Comparison of ENCODE assay signal across 17 cellular contexts in the genomic region with DNA sequence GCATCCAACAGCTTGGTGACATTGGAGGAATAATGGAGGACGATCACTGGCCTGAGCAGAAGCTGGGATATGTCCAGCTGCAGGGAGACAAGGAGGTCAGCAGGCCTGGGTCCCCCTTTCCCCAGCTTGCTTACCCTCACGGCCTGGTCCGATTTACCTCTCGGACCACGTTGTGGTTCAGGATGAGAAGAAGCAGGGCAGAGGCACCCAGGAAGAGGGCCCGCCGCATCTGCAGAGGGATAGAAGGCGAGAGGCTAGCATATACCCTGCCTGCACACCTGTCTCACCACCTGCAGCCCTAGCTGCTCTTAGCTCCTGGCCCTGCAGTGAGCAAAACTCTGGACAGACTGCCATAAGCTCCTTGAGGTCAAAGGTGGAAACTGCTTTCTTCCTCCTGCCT. TPM values are rescaled to one million over a fixed set of nuclear protein-coding genes. Genes with fewer than 3 reads are reported as not detected.
DNase-seq lines count a peak whose midpoint lies in the region; ATAC-seq, FAIRE-seq and TF ChIP-seq lines count a peak whose summit lies in the region.
"Had no signal": no experiment of that assay in that cellular context is flagged by ENCODE, and none has a peak within 500 bp of the region (broad histone marks: within the 10 kb centered on the region; RNA-seq: fewer than 3 reads in every experiment).

No MANE protein-coding gene starts in this region.

- H3K27me3 Mint-ChIP-seq in natural killer cell treated with Interleukin-12 subunit alpha and Interleukin-12 subunit beta and Interleukin-15 and Interleukin-18, amount 100 ng/mL, for 72 hours = peaks cover 0 to 4% of the 10 kb centered on the region in 2 donors

- H3K36me3 ChIP-seq in BLaER1 = peaks cover 27% of the 10 kb centered on the region; the same call in 1 of the 2 replicates
- H3K36me3 ChIP-seq in HUES6 (ENCODE audit: control insufficient read depth, insufficient read depth, low read length) = peaks cover 27% of the 10 kb centered on the region
- H3K36me3 ChIP-seq in GM12878 (ENCODE audit: control insufficient read depth in 2 of 2, insufficient read depth in 2 of 2, low read length in 1 of 2) = no peaks in the 10 kb centered on the region
- peaks cover 0 to 26% (median 14%) of the 10 kb centered on the region in 4 donors for H3K36me3 ChIP-seq in upper lobe of left lung
- H3K36me3 ChIP-seq: SJCRH30 had no signal

- H3K4me3 ChIP-seq in BLaER1 (no peak overlapping the region), HUES6 (ENCODE audit: low read depth, low read length) (peak overlapping the region; percentile 79; the same call in 1 of the 2 replicates), GM12878 (no peak overlapping the region), upper lobe of left lung (peak overlapping the region in 1 of 4 donors; percentile 73)

- no peaks in the 10 kb centered on the region for H4K20me1 ChIP-seq in BLaER1
- no peaks in the 10 kb centered on the region for H4K20me1 ChIP-seq in GM12878 (ENCODE audit: control insufficient read depth, insufficient read depth)

- intact Hi-C loops in GM12878 (cut with micrococcal nuclease; ENCODE audit: unreplicated experiment) = loop anchor here (2.0 to 5.0 kb wide), 2 partner anchors 123 to 279 kb away; no protein-coding TSS in a partner anchor

- CTCF ChIA-PET in GM12878 (lab: Yijun Ruan, JAX) = interaction anchor here (0.6 to 14.9 kb wide), 10 partner anchors 36 to 1337 kb away, joined by 3 to 436 read pairs (median 3); partner anchors contain the start of gene CASTOR1

- H3K9me3 ChIP-seq in BLaER1 (no peaks in the 10 kb centered on the region), HUES6 (ENCODE audit: control insufficient read depth, insufficient read depth, low read depth, low read length) (peaks cover 11% of the 10 kb centered on the region), GM12878 (replicated peaks; ENCODE audit: control insufficient read depth, insufficient read depth, low read length) (peaks cover under 1% of the 10 kb centered on the region; the same call in 2 of the 3 replicates), upper lobe of left lung (no peaks in the 10 kb centered on the region)
- H3K9me3 ChIP-seq: ascending aorta, spleen had no signal

- no peak overlapping the region for H2AFZ ChIP-seq in GM12878 (ENCODE audit: control insufficient read depth, low read depth, low read length)

- TF ChIP-seq EP300 in GM12878 (IDR thresholded peaks at IDR 0.05; ENCODE audit: borderline replicate concordance in 1 of 2, control insufficient read depth in 1 of 2, low read depth in 2 of 2, low read length in 2 of 2) = no peak
- no peak for TF ChIP-seq EP300 in upper lobe of left lung (IDR thresholded peaks at IDR 0.05)

- in situ Hi-C loops in GM12878 (cut with MboI) = loop anchor here (5.0 kb wide), 1 partner anchor 99 kb away; the partner anchor contains the start of gene CASTOR1
- in situ Hi-C loops in KBM-7 (cut with MboI; ENCODE audit: low pct_unique_long_range_greater_than_20kb, low sequenced_read_pairs) = loop anchor here (25.0 kb wide), 1 partner anchor 274 kb away; no protein-coding TSS in a partner anchor

- DNase-seq in GM12878 (ENCODE audit: low read depth, low spot score) (no peak), GM19239 (ENCODE audit: insufficient read length, low spot score) (no peak), KBM-7 (no peak), upper lobe of left lung (no peak), GM10266 (ENCODE audit: extremely low spot score) (no peak)
- no peak for DNase-seq in natural killer cell treated with Interleukin-12 subunit alpha and Interleukin-12 subunit beta and Interleukin-15 and Interleukin-18, amount 100 ng/mL, for 72 hours (ENCODE audit: low spot score)
- DNase-seq: activated CD4-positive, alpha-beta T cell treated with anti-CD3 and anti-CD28 coated beads, Interleukin-2, amount 50 U/mL, for 48 hours; hippocampal formation; midbrain; NCI-H1092; NCI-H526 treated with DMSO at 0.1 percent for 48 hours; SJCRH30; spleen had no signal

- H3K4me1 Mint-ChIP-seq in natural killer cell treated with Interleukin-12 subunit alpha and Interleukin-12 subunit beta and Interleukin-15 and Interleukin-18, amount 100 ng/mL, for 72 hours (ENCODE audit: low read depth in 2 of 2) = peaks cover under 1 to 3% of the 10 kb centered on the region in 2 donors

- TF ChIP-seq CTCF in GM12878 (IDR thresholded peaks at IDR 0.05 in 2 of 3, conservative IDR thresholded peaks at IDR 0.05 in 1 of 3; ENCODE audit: control insufficient read depth in 2 of 3, extremely low read depth in 1 of 3, insufficient read depth in 1 of 3, low read depth in 3 of 3, low read length in 3 of 3) (no peak), upper lobe of left lung (IDR thresholded peaks at IDR 0.05) (no peak), GM10266 (IDR thresholded peaks at IDR 0.05; ENCODE audit: control insufficient read depth, insufficient read depth, low read depth, missing control alignments) (no peak)

- ATAC-seq in GM12878 = no peak
- ATAC-seq in natural killer cell treated with Interleukin-12 subunit alpha and Interleukin-12 subunit beta and Interleukin-15 and Interleukin-18, amount 100 ng/mL, for 72 hours = no peak
- ATAC-seq in upper lobe of left lung (ENCODE audit: low FRiP score in 2 of 2) = no peak

- H3K9ac ChIP-seq in BLaER1 (no peak overlapping the region), HUES6 (ENCODE audit: low read length) (no peak overlapping the region), GM12878 (ENCODE audit: control insufficient read depth, insufficient read depth, low read length) (no peak overlapping the region)

- no peak for FAIRE-seq in GM12878 (lab: Jason Lieb, UNC)
- no peak for FAIRE-seq in GM19239 (lab: Jason Lieb, UNC)
- FAIRE-seq: endometrium had no signal

- RAD21 ChIA-PET in GM12878 (lab: Charles Lee; ENCODE audit: unreplicated experiment) = interaction anchor here (0.9 to 13.8 kb wide), 4 partner anchors 37 to 278 kb away, joined by 3 to 277 read pairs (median 4); partner anchors contain the start of genes CASTOR1 and TBC1D10A

- H3K27ac ChIP-seq in BLaER1 (no peak overlapping the region), HUES6 (ENCODE audit: low read depth, low read length) (no peak overlapping the region), GM12878 (ENCODE audit: control insufficient read depth, insufficient read depth) (no peak overlapping the region), upper lobe of left lung (no peak overlapping the region)
- H3K27ac ChIP-seq: SJCRH30 had no signal

- H3K27me3 ChIP-seq in BLaER1 (no peaks in the 10 kb centered on the region), HUES6 (ENCODE audit: control insufficient read depth, insufficient read depth, low read length) (no peaks in the 10 kb centered on the region), GM12878 (replicated peaks in 1 of 2; ENCODE audit: control insufficient read depth in 2 of 2, insufficient read depth in 2 of 2, low read length in 1 of 2) (no peaks in the 10 kb centered on the region), upper lobe of left lung (no peaks in the 10 kb centered on the region)
- H3K27me3 ChIP-seq: ascending aorta, SJCRH30, spleen had no signal

- H3K4me1 ChIP-seq in BLaER1 (peaks cover 18% of the 10 kb centered on the region), HUES6 (ENCODE audit: control insufficient read depth, insufficient read depth, low read length) (peaks cover 6% of the 10 kb centered on the region; the same call in 1 of the 2 replicates), GM12878 (ENCODE audit: control insufficient read depth, insufficient read depth, low read length) (peaks cover 4% of the 10 kb centered on the region; the same call in 1 of the 2 replicates), upper lobe of left lung (peaks cover 10 to 17% (median 14%) of the 10 kb centered on the region in 4 donors)
- H3K4me1 ChIP-seq: SJCRH30 had no signal

- WGBS in GM12878 (ENCODE audit: insufficient coverage, insufficient replicate concordance, low lambda C conversion rate, missing lambda C conversion rate) = 92% methylated on average over 8 of the region's 8 CpGs
- 96 to 100% methylated on average over 6 to 8 of the region's 8 CpGs for WGBS in upper lobe of left lung, 2 donors

- H3K4me2 ChIP-seq in BLaER1 (peak overlapping the region; percentile 90), GM12878 (ENCODE audit: control insufficient read depth, insufficient read depth) (no peak overlapping the region)

- H3K36me3 Mint-ChIP-seq in natural killer cell treated with Interleukin-12 subunit alpha and Interleukin-12 subunit beta and Interleukin-15 and Interleukin-18, amount 100 ng/mL, for 72 hours = no peaks in the 10 kb centered on the region

- POLR2A ChIA-PET in GM12878 (lab: Charles Lee) = no interaction called here

- H3K27ac Mint-ChIP-seq in natural killer cell treated with Interleukin-12 subunit alpha and Interleukin-12 subunit beta and Interleukin-15 and Interleukin-18, amount 100 ng/mL, for 72 hours = no peak overlapping the region

- TSS peak; percentile 51 for BruUV-seq in GM12878 (replicated peaks; lab: Mats Ljungman, UMichigan)

- H3K79me2 ChIP-seq in GM12878 (ENCODE audit: control insufficient read depth, insufficient read depth, low read length) = no peaks in the 10 kb centered on the region

- H3K4me3 Mint-ChIP-seq in natural killer cell treated with Interleukin-12 subunit alpha and Interleukin-12 subunit beta and Interleukin-15 and Interleukin-18, amount 100 ng/mL, for 72 hours = peak overlapping the region; percentile 52

- no peaks in the 10 kb centered on the region for H3K9me3 Mint-ChIP-seq in natural killer cell treated with Interleukin-12 subunit alpha and Interleukin-12 subunit beta and Interleukin-15 and Interleukin-18, amount 100 ng/mL, for 72 hours

- SMC1A ChIA-PET in GM12878 (lab: Charles Lee; ENCODE audit: uncharacterized antibody, unreplicated experiment) = interaction anchor here (1.1 to 14.7 kb wide), 3 partner anchors 58 to 122 kb away, joined by 4 to 201 read pairs (median 5); partner anchors contain the start of gene CASTOR1

- TF ChIP-seq POLR2A in GM12878 (IDR thresholded peaks at IDR 0.05; ENCODE audit: low read depth, low read length) = no peak
- TF ChIP-seq POLR2A in upper lobe of left lung (IDR thresholded peaks at IDR 0.05) = no peak

- TF ChIP-seq RAD21 in GM12878 (IDR thresholded peaks at IDR 0.05; ENCODE audit: insufficient read depth, low read depth, low read length) = no peak

RNA-seq across cellular contexts. Expression of gene RNF215, which starts 1.3 kb away (rescaled TPM):
- total RNA-seq in GM12878 (2013; cell fraction: nucleolus; rRNA removed) = 24.3 and 27.1 TPM in 2 replicates
- total RNA-seq in GM12878 (2014; rRNA removed) = 3.7 and 6.6 TPM in 2 replicates
- total RNA-seq in GM12878 (2014; rRNA removed; fragmentation: Illumina TruSeq; extraction: Trizol) = 2.1 and 3.0 TPM in 2 replicates
- 6.9 and 7.6 TPM in 2 replicates for total RNA-seq in GM12878 (2021)
- polyA plus RNA-seq in GM12878 (2011; ENCODE audit: low read depth) = 2.0 TPM
- 2.9 and 3.6 TPM in 2 replicates for polyA plus RNA-seq in GM12878 (2011; rRNA removed)
- 4.0 and 5.1 TPM in 2 replicates for polyA plus RNA-seq in GM12878 (2011; cell fraction: cytosol; rRNA removed)
- polyA plus RNA-seq in GM12878 (2011; cell fraction: nucleus; rRNA removed) = 27.9 and 30.7 TPM in 2 replicates
- 4.7 and 6.3 TPM in 2 replicates for polyA plus RNA-seq in GM12878 (2012)
- polyA plus RNA-seq in GM12878 (2014; fragmentation: Illumina TruSeq; extraction: Trizol) = 0.43 and 1.5 TPM in 2 replicates
- polyA plus RNA-seq in GM12878 (2014; fragmentation: Nextera tagmentation; extraction: Ambion mirVana) = under 1 TPM in 1 of 2 experiments, not detected in 1; 0.31 TPM
- polyA plus RNA-seq in GM12878 (2014; rRNA removed) = 3.4 and 4.7 TPM in 2 replicates
- under 1 TPM; 0.32 to 0.76 TPM for polyA plus RNA-seq in GM12878 (2016; fragmentation: Nextera tagmentation; extraction: Ambion mirVana)
- polyA minus RNA-seq in GM12878 (2011; rRNA and poly(A)+ RNA removed) = 2.8 and 4.9 TPM in 2 replicates
- polyA minus RNA-seq in GM12878 (2011; cell fraction: cytosol; rRNA and poly(A)+ RNA removed) = 1.6 and 1.9 TPM in 2 replicates
- polyA minus RNA-seq in GM12878 (2011; cell fraction: nucleus; rRNA and poly(A)+ RNA removed) = 3.4 and 6.5 TPM in 2 replicates
- 1 to 10 TPM; 5.2 to 7.4 TPM for total RNA-seq in natural killer cell treated with Interleukin-12 subunit alpha and Interleukin-12 subunit beta and Interleukin-15 and Interleukin-18, amount 100 ng/mL, for 72 hours
- 10 to 100 TPM in 5 of 6 donors, 1 to 10 TPM in 1; 9.3 to 30.3 (median 16.5) TPM for total RNA-seq in upper lobe of left lung

RNA-seq across cellular contexts. Expression of gene SEC14L2, which starts 10.9 kb away (rescaled TPM):
- 2.1 and 3.9 TPM in 2 replicates for total RNA-seq in GM12878 (2013; cell fraction: nucleolus; rRNA removed)
- total RNA-seq in GM12878 (2014; rRNA removed) (0.28 and 0.76 TPM in 2 replicates), GM12878 (2014; rRNA removed; fragmentation: Illumina TruSeq; extraction: Trizol) (0.28 and 0.45 TPM in 2 replicates), GM12878 (2021) (0.51 and 1.0 TPM in 2 replicates), upper lobe of left lung (10 to 100 TPM in 2 of 6 donors, 1 to 10 TPM in 4; 5.6 to 12.6 (median 8.4) TPM)
- 0.91 TPM for polyA plus RNA-seq in GM12878 (2011; ENCODE audit: low read depth)
- polyA plus RNA-seq in GM12878 (2011; rRNA removed) (0.75 and 0.99 TPM in 2 replicates), GM12878 (2014; fragmentation: Illumina TruSeq; extraction: Trizol) (0.31 TPM in 1 of 2 replicates, not detected in the other), GM12878 (2014; fragmentation: Nextera tagmentation; extraction: Ambion mirVana) (under 1 TPM; 0.08 to 0.11 TPM), GM12878 (2014; rRNA removed) (0.51 and 0.77 TPM in 2 replicates), GM12878 (2016; fragmentation: Nextera tagmentation; extraction: Ambion mirVana) (1 to 10 TPM; 2.0 to 4.0 TPM)
- polyA plus RNA-seq in GM12878 (2011; cell fraction: cytosol; rRNA removed) = 0.99 and 1.4 TPM in 2 replicates
- polyA plus RNA-seq in GM12878 (2011; cell fraction: nucleus; rRNA removed) = 1.9 and 3.3 TPM in 2 replicates
- 0.68 and 1.2 TPM in 2 replicates for polyA plus RNA-seq in GM12878 (2012)
- 2.5 and 2.8 TPM in 2 replicates for polyA minus RNA-seq in GM12878 (2011; rRNA and poly(A)+ RNA removed)
- 0.52 and 0.67 TPM in 2 replicates for polyA minus RNA-seq in GM12878 (2011; cell fraction: cytosol; rRNA and poly(A)+ RNA removed)
- polyA minus RNA-seq in GM12878 (2011; cell fraction: nucleus; rRNA and poly(A)+ RNA removed) = 2.8 and 2.9 TPM in 2 replicates
- total RNA-seq in natural killer cell treated with Interleukin-12 subunit alpha and Interleukin-12 subunit beta and Interleukin-15 and Interleukin-18, amount 100 ng/mL, for 72 hours = 1 to 10 TPM in 1 of 2 donors, under 1 TPM in 1; 0.40 to 1.3 TPM

RNA-seq across cellular contexts. Expression of gene CCDC157, which starts 29.1 kb away (rescaled TPM):
- 2.2 and 3.5 TPM in 2 replicates for total RNA-seq in GM12878 (2013; cell fraction: nucleolus; rRNA removed)
- total RNA-seq in GM12878 (2014; rRNA removed) (2.0 and 2.7 TPM in 2 replicates), GM12878 (2014; rRNA removed; fragmentation: Illumina TruSeq; extraction: Trizol) (0.37 and 0.72 TPM in 2 replicates), GM12878 (2021) (1.4 and 1.5 TPM in 2 replicates), upper lobe of left lung (10 to 100 TPM in 2 of 6 donors, 1 to 10 TPM in 4; 3.3 to 16.8 (median 7.9) TPM)
- polyA plus RNA-seq in GM12878 (2011; ENCODE audit: low read depth) = 0.54 TPM
- polyA plus RNA-seq in GM12878 (2011; rRNA removed) (0.40 and 1.0 TPM in 2 replicates), GM12878 (2014; fragmentation: Illumina TruSeq; extraction: Trizol) (0.08 and 0.81 TPM in 2 replicates), GM12878 (2014; fragmentation: Nextera tagmentation; extraction: Ambion mirVana) (under 1 TPM; 0.10 to 0.46 TPM), GM12878 (2014; rRNA removed) (2.0 and 2.8 TPM in 2 replicates), GM12878 (2016; fragmentation: Nextera tagmentation; extraction: Ambion mirVana) (1 to 10 TPM; 1.9 to 2.8 TPM)
- polyA plus RNA-seq in GM12878 (2011; cell fraction: cytosol; rRNA removed) = 1.3 and 2.5 TPM in 2 replicates
- 3.6 and 4.0 TPM in 2 replicates for polyA plus RNA-seq in GM12878 (2011; cell fraction: nucleus; rRNA removed)
- 1.1 and 1.2 TPM in 2 replicates for polyA plus RNA-seq in GM12878 (2012)
- 0.93 and 1.0 TPM in 2 replicates for polyA minus RNA-seq in GM12878 (2011; rRNA and poly(A)+ RNA removed)
- polyA minus RNA-seq in GM12878 (2011; cell fraction: cytosol; rRNA and poly(A)+ RNA removed) = 1.7 TPM in 1 of 2 replicates, not detected in the other
- polyA minus RNA-seq in GM12878 (2011; cell fraction: nucleus; rRNA and poly(A)+ RNA removed) = 1.9 and 3.1 TPM in 2 replicates
- 1 to 10 TPM; 3.3 to 6.8 TPM for total RNA-seq in natural killer cell treated with Interleukin-12 subunit alpha and Interleukin-12 subunit beta and Interleukin-15 and Interleukin-18, amount 100 ng/mL, for 72 hours

RNA-seq across cellular contexts. Expression of gene SF3A1, which starts 29.2 kb away (rescaled TPM):
- 108 and 121 TPM in 2 replicates for total RNA-seq in GM12878 (2013; cell fraction: nucleolus; rRNA removed)
- total RNA-seq in GM12878 (2014; rRNA removed) (47.1 and 56.1 TPM in 2 replicates), GM12878 (2014; rRNA removed; fragmentation: Illumina TruSeq; extraction: Trizol) (14.9 and 16.9 TPM in 2 replicates), GM12878 (2021) (222 and 239 TPM in 2 replicates), upper lobe of left lung (100 to 1,000 TPM in 4 of 6 donors, 10 to 100 TPM in 2; 89.1 to 204 (median 138) TPM)
- 32.3 TPM for polyA plus RNA-seq in GM12878 (2011; ENCODE audit: low read depth)
- polyA plus RNA-seq in GM12878 (2011; rRNA removed) (7.8 and 28.1 TPM in 2 replicates), GM12878 (2014; fragmentation: Illumina TruSeq; extraction: Trizol) (44.7 and 78.9 TPM in 2 replicates), GM12878 (2014; fragmentation: Nextera tagmentation; extraction: Ambion mirVana) (10 to 100 TPM; 10.4 to 13.4 TPM), GM12878 (2014; rRNA removed) (35.8 and 63.6 TPM in 2 replicates), GM12878 (2016; fragmentation: Nextera tagmentation; extraction: Ambion mirVana) (100 to 1,000 TPM; 170 to 190 TPM)
- 20.4 and 35.7 TPM in 2 replicates for polyA plus RNA-seq in GM12878 (2011; cell fraction: cytosol; rRNA removed)
- polyA plus RNA-seq in GM12878 (2011; cell fraction: nucleus; rRNA removed) = 51.1 and 94.1 TPM in 2 replicates
- polyA plus RNA-seq in GM12878 (2012) = 64.7 and 99.8 TPM in 2 replicates
- polyA minus RNA-seq in GM12878 (2011; rRNA and poly(A)+ RNA removed) = 50.6 and 52.5 TPM in 2 replicates
- 50.0 and 80.6 TPM in 2 replicates for polyA minus RNA-seq in GM12878 (2011; cell fraction: cytosol; rRNA and poly(A)+ RNA removed)
- 41.3 and 62.6 TPM in 2 replicates for polyA minus RNA-seq in GM12878 (2011; cell fraction: nucleus; rRNA and poly(A)+ RNA removed)
- total RNA-seq in natural killer cell treated with Interleukin-12 subunit alpha and Interleukin-12 subunit beta and Interleukin-15 and Interleukin-18, amount 100 ng/mL, for 72 hours = 100 to 1,000 TPM; 225 to 301 TPM

RNA-seq across cellular contexts. Expression of gene MTFP1, which starts 39.7 kb away (rescaled TPM):
- 28.0 and 30.4 TPM in 2 replicates for total RNA-seq in GM12878 (2013; cell fraction: nucleolus; rRNA removed)
- 68.0 and 85.5 TPM in 2 replicates for total RNA-seq in GM12878 (2014; rRNA removed)
- 42.5 and 44.8 TPM in 2 replicates for total RNA-seq in GM12878 (2014; rRNA removed; fragmentation: Illumina TruSeq; extraction: Trizol)
- 54.9 and 59.0 TPM in 2 replicates for total RNA-seq in GM12878 (2021)
- polyA plus RNA-seq in GM12878 (2011; ENCODE audit: low read depth) = 23.2 TPM
- 34.9 and 64.6 TPM in 2 replicates for polyA plus RNA-seq in GM12878 (2011; rRNA removed)
- polyA plus RNA-seq in GM12878 (2011; cell fraction: cytosol; rRNA removed) = 112 and 150 TPM in 2 replicates
- 82.2 and 105 TPM in 2 replicates for polyA plus RNA-seq in GM12878 (2011; cell fraction: nucleus; rRNA removed)
- polyA plus RNA-seq in GM12878 (2012) = 54.1 and 72.4 TPM in 2 replicates
- polyA plus RNA-seq in GM12878 (2014; fragmentation: Illumina TruSeq; extraction: Trizol) = 23.1 and 30.2 TPM in 2 replicates
- 10 to 100 TPM; 20.5 to 46.6 TPM for polyA plus RNA-seq in GM12878 (2014; fragmentation: Nextera tagmentation; extraction: Ambion mirVana)
- polyA plus RNA-seq in GM12878 (2014; rRNA removed) = 65.8 and 70.7 TPM in 2 replicates
- 100 to 1,000 TPM; 118 to 133 TPM for polyA plus RNA-seq in GM12878 (2016; fragmentation: Nextera tagmentation; extraction: Ambion mirVana)
- 33.0 and 68.3 TPM in 2 replicates for polyA minus RNA-seq in GM12878 (2011; rRNA and poly(A)+ RNA removed)
- polyA minus RNA-seq in GM12878 (2011; cell fraction: cytosol; rRNA and poly(A)+ RNA removed) = 17.1 and 25.4 TPM in 2 replicates
- polyA minus RNA-seq in GM12878 (2011; cell fraction: nucleus; rRNA and poly(A)+ RNA removed) = 39.0 and 44.7 TPM in 2 replicates
- total RNA-seq in natural killer cell treated with Interleukin-12 subunit alpha and Interleukin-12 subunit beta and Interleukin-15 and Interleukin-18, amount 100 ng/mL, for 72 hours = 10 to 100 TPM; 58.7 to 67.4 TPM
- 10 to 100 TPM in 4 of 6 donors, 1 to 10 TPM in 2; 5.8 to 28.4 (median 12.8) TPM for total RNA-seq in upper lobe of left lung
